Comparison of ENCODE assay signal across 8 cellular contexts in the genomic region with DNA sequence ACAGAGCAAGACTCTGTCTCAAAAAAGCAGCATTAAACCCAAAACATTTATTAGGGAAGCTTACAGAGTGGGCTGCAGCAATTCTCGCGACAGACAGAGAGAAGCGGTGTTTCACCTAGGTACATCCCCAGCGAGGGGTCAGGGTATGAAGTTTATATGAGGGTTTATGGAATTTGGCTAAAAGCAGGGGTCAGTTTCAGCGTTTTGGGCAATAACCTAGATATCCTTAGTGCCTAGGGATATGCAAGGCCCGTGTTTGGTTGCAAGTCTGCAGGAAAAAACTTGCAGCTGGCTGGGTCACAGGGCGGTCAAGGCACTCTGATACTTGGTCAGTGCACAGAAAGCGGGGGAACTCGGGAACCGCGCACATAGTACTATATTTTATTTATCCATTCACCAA. TPM values are rescaled to one million over a fixed set of nuclear protein-coding genes. Genes with fewer than 3 reads are reported as not detected.
DNase-seq lines count a peak whose midpoint lies in the region; ATAC-seq, FAIRE-seq and TF ChIP-seq lines count a peak whose summit lies in the region.

No MANE protein-coding gene starts in this region.

- H3K36me3 ChIP-seq in osteoblast (ENCODE audit: insufficient read depth, low read length), result peaks cover 27% of the 10 kb centered on the region

- TF ChIP-seq CTCF in epithelial cell of esophagus (IDR thresholded peaks at IDR 0.05; ENCODE audit: insufficient read depth, low read depth, low read length, missing control alignments) (no peak), osteoblast (IDR thresholded peaks at IDR 0.05; ENCODE audit: extremely low read depth, low read depth, low read length) (no peak)

- peak overlapping the region; percentile 87 for H3K4me3 ChIP-seq in epithelial cell of esophagus (ENCODE audit: low read length)
- peak overlapping the region; percentile 89 for H3K4me3 ChIP-seq in osteoblast (ENCODE audit: insufficient read depth, low read length)

- ATAC-seq in HG02870 (IDR thresholded peaks at IDR 0.05; ENCODE audit: unreplicated experiment), result no peak

- peaks cover 31% of the 10 kb centered on the region for H3K79me2 ChIP-seq in osteoblast (ENCODE audit: insufficient read depth, low read length)

- FAIRE-seq in frontal cortex (lab: Jason Lieb, UNC), result no peak

- no peak overlapping the region for H3K27ac ChIP-seq in osteoblast (ENCODE audit: low read depth, low read length)

- DNase-seq in NCI-H1417 (lab: John Stamatoyannopoulos, UW) (peak in 2 of 3 experiments; percentile 35 to 73), NCI-H1417 treated with DMSO at 0.1 percent for 48 hours (lab: John Stamatoyannopoulos, UW) (no peak), RPMI8226 (peak; percentile 36), epithelial cell of esophagus (ENCODE audit: low read depth) (peak; percentile 8), osteoblast (ENCODE audit: insufficient read length, low spot score, missing footprints) (no peak), iPS-NIHi7 (ENCODE audit: extremely low spot score) (no peak), frontal cortex (ENCODE audit: low spot score in 2 of 2) (no peak)

- H3K4me1 ChIP-seq in osteoblast (ENCODE audit: insufficient read depth, low read length), result peaks cover 12% of the 10 kb centered on the region

- no peaks in the 10 kb centered on the region for H3K9me3 ChIP-seq in osteoblast (ENCODE audit: low read depth, low read length)

- no peaks in the 10 kb centered on the region for H4K20me1 ChIP-seq in osteoblast (ENCODE audit: insufficient read depth, low read length)

- no peaks in the 10 kb centered on the region for H3K27me3 ChIP-seq in osteoblast (ENCODE audit: insufficient read depth, low read length)

- peak overlapping the region; percentile 91 for H2AFZ ChIP-seq in osteoblast (ENCODE audit: low read length)

- peak overlapping the region; percentile 82 for H3K4me2 ChIP-seq in osteoblast (ENCODE audit: insufficient read depth, low read length)

RNA-seq across cellular contexts. Expression of a gene that starts 0.6 kb away (rescaled TPM):
- total RNA-seq in osteoblast (17.1 and 19.2 TPM in 2 replicates), frontal cortex (21.6 TPM)

RNA-seq across cellular contexts. Expression of a gene that starts 48.1 kb away (rescaled TPM):
- total RNA-seq in osteoblast (25.9 and 26.4 TPM in 2 replicates), frontal cortex (17.1 TPM)

RNA-seq across cellular contexts. Expression of a gene that starts 48.5 kb away (rescaled TPM):
- 324 and 354 TPM in 2 replicates for total RNA-seq in osteoblast
- total RNA-seq in frontal cortex, result 810 TPM

Comparison
In these comparisons a context has a peak if more than half of its experiments do, and no peak if none do; other contexts are left out.
1. DNase-seq: peak in NCI-H1417 (2 of 3), RPMI8226 (single experiment) and epithelial cell of esophagus (single experiment); none in NCI-H1417 treated with DMSO at 0.1 percent for 48 hours (single experiment), osteoblast (single experiment), iPS-NIHi7 (single experiment) and frontal cortex (0 of 2).